8 cellular contexts compared by ENCODE assay signal in the genomic region with DNA sequence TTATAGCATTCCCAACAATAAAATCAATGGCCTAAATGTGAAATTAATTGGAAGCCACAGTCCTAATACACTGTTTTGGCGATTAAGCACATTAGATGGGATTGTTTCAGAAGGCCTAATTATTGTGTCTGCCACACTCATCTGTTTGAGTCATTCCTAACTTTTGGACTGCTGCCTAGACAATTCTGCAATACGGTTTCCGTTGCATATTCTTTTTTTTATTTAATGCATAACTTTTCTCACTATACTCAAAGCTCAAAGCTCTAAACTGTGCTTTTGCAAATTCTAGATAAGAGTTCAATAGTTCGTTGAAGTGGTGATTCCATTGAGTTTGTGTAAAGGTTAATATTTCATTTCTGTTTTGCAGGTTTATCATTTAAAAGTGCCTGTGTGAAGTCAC. TPM values are rescaled to one million over a fixed set of nuclear protein-coding genes. Genes with fewer than 3 reads are reported as not detected.
DNase-seq lines count a peak whose midpoint lies in the region; TF ChIP-seq lines count a peak whose summit lies in the region.

No MANE protein-coding gene starts in this region.

- TF ChIP-seq CTCF in foreskin fibroblast (IDR thresholded peaks at IDR 0.05; ENCODE audit: low read depth, low read length): no peak
- TF ChIP-seq CTCF in lower leg skin (IDR thresholded peaks at IDR 0.05): no peak

- H3K27ac ChIP-seq in rectal smooth muscle tissue (ENCODE audit: low read depth, low read length): peak overlapping the region; percentile 53

- H3K36me3 ChIP-seq in rectal smooth muscle tissue (ENCODE audit: control insufficient read depth, insufficient read depth, low read length): no peaks in the 10 kb centered on the region

- no peaks in the 10 kb centered on the region for H3K27me3 ChIP-seq in rectal smooth muscle tissue (ENCODE audit: control insufficient read depth, insufficient read depth, low read length)

- H3K9ac ChIP-seq in rectal smooth muscle tissue (ENCODE audit: low read length): no peak overlapping the region

- intact Hi-C loops in lower leg skin (cut with DNase I; ENCODE audit: low total_unique reads): no loop called here

- H3K4me3 ChIP-seq in foreskin fibroblast (ENCODE audit: low read depth in 1 of 2, low read length in 2 of 2): no peak overlapping the region
- H3K4me3 ChIP-seq in rectal smooth muscle tissue (ENCODE audit: low read length): no peak overlapping the region
- no peak overlapping the region for H3K4me3 ChIP-seq in lower leg skin (ENCODE audit: low read depth, poor library complexity, severe bottlenecking)

- TF ChIP-seq POLR2A in lower leg skin (IDR thresholded peaks at IDR 0.05): no peak

- DNase-seq in EH (ENCODE audit: low read depth) (peak; percentile 92), SW 1271 (lab: John Stamatoyannopoulos, UW) (peak; percentile 28 to 62), foreskin fibroblast (peak; percentile 83 to 93), lower leg skin (ENCODE audit: low spot score in 2 of 2) (no peak), NCI-H1436 (lab: John Stamatoyannopoulos, UW) (no peak)
- no peak for DNase-seq in activated CD8-positive, alpha-beta memory T cell treated with anti-CD3 and anti-CD28 coated beads for 24 hours
- DNase-seq in stimulated activated CD4-positive, alpha-beta T cell treated with anti-CD3 and anti-CD28 coated beads, Interleukin-2, amount 100 ng/mL, for 24 hours: no peak

- peaks cover 54% of the 10 kb centered on the region for H3K4me1 ChIP-seq in rectal smooth muscle tissue (ENCODE audit: control insufficient read depth, insufficient read depth, low read length)

- 10 to 16% methylated on average over 4 of the region's 4 CpGs for WGBS in lower leg skin, 2 donors

RNA-seq across cellular contexts. Expression of a gene that starts 53.1 kb away (rescaled TPM):
- 10 to 100 TPM; 37.6 to 59.5 (median 45.4) TPM for total RNA-seq in lower leg skin

Comparison
In these comparisons a context has a peak if more than half of its experiments do, and no peak if none do; other contexts are left out.
1. DNase-seq: peak in EH (single experiment), SW 1271 (2 of 2) and foreskin fibroblast (2 of 2); none in lower leg skin (0 of 2), NCI-H1436 (single experiment), activated CD8-positive, alpha-beta memory T cell treated with anti-CD3 and anti-CD28 coated beads for 24 hours (single experiment) and stimulated activated CD4-positive, alpha-beta T cell treated with anti-CD3 and anti-CD28 coated beads, Interleukin-2, amount 100 ng/mL, for 24 hours (0 of 2).